ENCODE assay signal across 15 cellular contexts in the genomic region with DNA sequence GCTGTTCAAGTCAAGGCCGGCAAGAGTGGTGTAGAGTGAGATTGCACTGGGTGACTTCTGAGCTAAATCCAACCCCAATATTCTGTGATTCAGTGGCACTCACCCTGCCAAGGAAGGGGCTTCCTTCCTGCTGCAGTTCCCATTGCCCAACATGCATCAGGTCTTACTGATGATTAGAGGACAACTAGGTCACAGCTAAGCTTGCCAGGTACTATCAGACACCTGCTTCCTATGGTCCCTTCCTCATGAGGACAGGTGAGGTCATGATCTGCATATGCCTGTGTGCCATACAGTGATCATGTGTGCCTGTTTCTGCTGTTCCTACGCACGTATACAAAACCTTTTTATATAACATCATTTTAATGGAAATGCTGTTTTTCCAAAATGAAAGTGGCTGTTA. TPM values are rescaled to one million over a fixed set of nuclear protein-coding genes. Genes with fewer than 3 reads are reported as not detected.
DNase-seq lines count a peak whose midpoint lies in the region; ATAC-seq and TF ChIP-seq lines count a peak whose summit lies in the region.
"Had no signal": no experiment of that assay in that cellular context is flagged by ENCODE, and none has a peak within 500 bp of the region (broad histone marks: within the 10 kb centered on the region; RNA-seq: fewer than 3 reads in every experiment).

No MANE protein-coding gene starts in this region.

- TF ChIP-seq CTCF in natural killer cell (IDR thresholded peaks at IDR 0.05) = no peak

- intact Hi-C loops in natural killer cell (cut with micrococcal nuclease) = loop anchor here (5.0 kb wide), 1 partner anchor 66 kb away; a partner anchor contains a TSS

- ATAC-seq in stimulated activated naive CD8-positive, alpha-beta T cell treated with anti-CD3 and anti-CD28 coated beads, Interleukin-15, Interleukin-2, amounts not matched to agents 100 U/mL and 50 U/mL, for 24 hours = no peak
- ATAC-seq in activated T-helper 17 cell treated with anti-CD3 and anti-CD28 coated beads, Interleukin-2, amount 50 U/mL, for 72 hours (replicated peaks) = no peak
- ATAC-seq in natural killer cell (no peak), HG02571 (IDR thresholded peaks at IDR 0.05; ENCODE audit: unreplicated experiment) (no peak), GM21529 (IDR thresholded peaks at IDR 0.05; ENCODE audit: unreplicated experiment) (no peak)
- ATAC-seq: body of pancreas, left cardiac atrium had no signal

- no peak overlapping the region for H3K27ac Mint-ChIP-seq in stimulated activated naive CD8-positive, alpha-beta T cell treated with anti-CD3 and anti-CD28 coated beads, Interleukin-15, Interleukin-2, amounts not matched to agents 100 ng/mL and 50 ng/mL, for 24 hours
- no peak overlapping the region for H3K27ac Mint-ChIP-seq in activated T-helper 17 cell treated with anti-CD3 and anti-CD28 coated beads, Interleukin-2, amount 50 U/mL, for 72 hours
- H3K27ac Mint-ChIP-seq in natural killer cell = peak overlapping the region; percentile 50 to 51

- peaks cover 2% of the 10 kb centered on the region for H3K36me3 Mint-ChIP-seq in stimulated activated naive CD8-positive, alpha-beta T cell treated with anti-CD3 and anti-CD28 coated beads, Interleukin-15, Interleukin-2, amounts not matched to agents 100 ng/mL and 50 ng/mL, for 24 hours (ENCODE audit: low read depth)
- peaks cover 6% of the 10 kb centered on the region for H3K36me3 Mint-ChIP-seq in activated T-helper 17 cell treated with anti-CD3 and anti-CD28 coated beads, Interleukin-2, amount 50 U/mL, for 72 hours (ENCODE audit: low read depth)
- H3K36me3 Mint-ChIP-seq in natural killer cell = no peaks in the 10 kb centered on the region

- peak overlapping the region; percentile 30 for H3K4me3 Mint-ChIP-seq in stimulated activated naive CD8-positive, alpha-beta T cell treated with anti-CD3 and anti-CD28 coated beads, Interleukin-15, Interleukin-2, amounts not matched to agents 100 ng/mL and 50 ng/mL, for 24 hours
- peak overlapping the region; percentile 55 for H3K4me3 Mint-ChIP-seq in activated T-helper 17 cell treated with anti-CD3 and anti-CD28 coated beads, Interleukin-2, amount 50 U/mL, for 72 hours
- peak overlapping the region; percentile 70 for H3K4me3 Mint-ChIP-seq in natural killer cell

- H3K4me1 Mint-ChIP-seq in stimulated activated naive CD8-positive, alpha-beta T cell treated with anti-CD3 and anti-CD28 coated beads, Interleukin-15, Interleukin-2, amounts not matched to agents 100 ng/mL and 50 ng/mL, for 24 hours (ENCODE audit: low read depth) = peaks cover 56% of the 10 kb centered on the region
- H3K4me1 Mint-ChIP-seq in activated T-helper 17 cell treated with anti-CD3 and anti-CD28 coated beads, Interleukin-2, amount 50 U/mL, for 72 hours = peaks cover 24% of the 10 kb centered on the region
- H3K4me1 Mint-ChIP-seq in natural killer cell = peaks cover 15 to 43% of the 10 kb centered on the region in 2 donors

- peaks cover 15% of the 10 kb centered on the region for H3K27me3 Mint-ChIP-seq in stimulated activated naive CD8-positive, alpha-beta T cell treated with anti-CD3 and anti-CD28 coated beads, Interleukin-15, Interleukin-2, amounts not matched to agents 100 ng/mL and 50 ng/mL, for 24 hours
- peaks cover 8% of the 10 kb centered on the region for H3K27me3 Mint-ChIP-seq in activated T-helper 17 cell treated with anti-CD3 and anti-CD28 coated beads, Interleukin-2, amount 50 U/mL, for 72 hours
- peaks cover 18 to 20% of the 10 kb centered on the region in 2 donors for H3K27me3 Mint-ChIP-seq in natural killer cell (ENCODE audit: low read depth in 2 of 2)

- no peaks in the 10 kb centered on the region for H3K9me3 Mint-ChIP-seq in stimulated activated naive CD8-positive, alpha-beta T cell treated with anti-CD3 and anti-CD28 coated beads, Interleukin-15, Interleukin-2, amounts not matched to agents 100 ng/mL and 50 ng/mL, for 24 hours
- H3K9me3 Mint-ChIP-seq in activated T-helper 17 cell treated with anti-CD3 and anti-CD28 coated beads, Interleukin-2, amount 50 U/mL, for 72 hours = no peaks in the 10 kb centered on the region
- H3K9me3 Mint-ChIP-seq in natural killer cell = no peaks in the 10 kb centered on the region

- DNase-seq in stimulated activated naive CD8-positive, alpha-beta T cell treated with anti-CD3 and anti-CD28 coated beads, Interleukin-15, Interleukin-2, amounts not matched to agents 100 U/mL and 50 U/mL, for 24 hours = no peak
- DNase-seq in natural killer cell (no peak), NCI-H774 (lab: John Stamatoyannopoulos, UW) (no peak), occipital lobe (lab: John Stamatoyannopoulos, UW) (no peak)
- DNase-seq: activated CD4-positive, alpha-beta T cell treated with anti-CD3 and anti-CD28 coated beads for 1 hour; body of pancreas; hypothalamus; KBM-7; left cardiac atrium; NCI-H1092; RPMI8226 had no signal

RNA-seq across cellular contexts. Expression of a gene that starts 1.7 kb away (rescaled TPM):
- total RNA-seq in activated T-helper 17 cell treated with anti-CD3 and anti-CD28 coated beads, Interleukin-2, amount 50 U/mL, for 72 hours = 100 to 1,000 TPM in 1 of 2 donors, 10 to 100 TPM in 1; 68.5 to 113 TPM
- 100 to 1,000 TPM in 2 of 3 donors, 10 to 100 TPM in 1; 93.8 to 135 (median 123) TPM for total RNA-seq in natural killer cell
- total RNA-seq in occipital lobe = 32.4 TPM

RNA-seq across cellular contexts. Expression of a gene that starts 29.7 kb away (rescaled TPM):
- total RNA-seq in activated T-helper 17 cell treated with anti-CD3 and anti-CD28 coated beads, Interleukin-2, amount 50 U/mL, for 72 hours = 1 to 10 TPM; 1.9 to 2.7 TPM
- total RNA-seq in natural killer cell (1 to 10 TPM in 2 of 3 donors, under 1 TPM in 1; 0.45 to 2.2 (median 1.3) TPM), occipital lobe (0.78 TPM)

Comparison
In these comparisons a context has a peak if more than half of its experiments do, and no peak if none do; other contexts are left out.
1. H3K27ac Mint-ChIP-seq: peak in natural killer cell (2 of 2); none in stimulated activated naive CD8-positive, alpha-beta T cell treated with anti-CD3 and anti-CD28 coated beads, Interleukin-15, Interleukin-2, amounts not matched to agents 100 ng/mL and 50 ng/mL, for 24 hours (single experiment) and activated T-helper 17 cell treated with anti-CD3 and anti-CD28 coated beads, Interleukin-2, amount 50 U/mL, for 72 hours (single experiment).
2. Peak in every context shown above with its lines, with median percentiles within 50 percentile points of each other: H3K4me3 Mint-ChIP-seq.